ENCODE assay signal across 8 cellular contexts in the genomic region with DNA sequence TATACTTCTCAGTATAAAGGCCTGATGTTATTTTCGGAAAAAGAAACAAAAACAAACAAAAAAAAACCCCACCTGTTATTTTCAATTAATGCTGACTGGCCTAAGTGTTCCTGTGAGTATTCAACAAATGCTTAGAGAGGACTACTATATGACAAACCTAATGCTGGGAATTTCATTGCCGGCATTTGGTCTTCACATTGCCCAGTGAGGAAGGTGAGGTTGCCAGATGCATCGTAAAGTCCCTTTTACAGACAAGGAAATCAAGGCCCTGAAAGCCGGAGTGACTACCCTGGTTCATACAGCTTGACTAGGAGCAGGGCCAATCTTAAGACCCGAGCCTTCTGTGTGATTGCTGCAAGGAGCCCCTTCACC. TPM values are rescaled to one million over a fixed set of nuclear protein-coding genes. Genes with fewer than 3 reads are reported as not detected.
DNase-seq lines count a peak whose midpoint lies in the region; ATAC-seq, FAIRE-seq and TF ChIP-seq lines count a peak whose summit lies in the region.

No MANE protein-coding gene starts in this region.

- H4K8ac ChIP-seq in neuronal stem cell (ENCODE audit: low read depth, low read length): no peak overlapping the region

- H3K9me3 ChIP-seq in effector memory CD4-positive, alpha-beta T cell (ENCODE audit: control insufficient read depth, low read length): no peaks in the 10 kb centered on the region
- H3K9me3 ChIP-seq in neuronal stem cell (replicated peaks in 1 of 2; ENCODE audit: control insufficient read depth in 2 of 2, insufficient read depth in 1 of 2, low read depth in 1 of 2, low read length in 2 of 2): no peaks in the 10 kb centered on the region

- no peak overlapping the region for H3K4ac ChIP-seq in neuronal stem cell (ENCODE audit: low read length)

- H3K14ac ChIP-seq in neuronal stem cell (ENCODE audit: low read length): no peak overlapping the region

- peaks cover 5% of the 10 kb centered on the region for H3K79me1 ChIP-seq in neuronal stem cell (ENCODE audit: low read depth, low read length)

- peak overlapping the region; percentile 83 for H3K9ac ChIP-seq in neuronal stem cell (ENCODE audit: low read depth, low read length, poor library complexity)

- H3K27me3 ChIP-seq in effector memory CD4-positive, alpha-beta T cell (replicated peaks; ENCODE audit: control insufficient read depth, insufficient read depth, low read length, poor library complexity, severe bottlenecking): no peaks in the 10 kb centered on the region
- no peaks in the 10 kb centered on the region for H3K27me3 ChIP-seq in neuronal stem cell (ENCODE audit: control insufficient read depth in 3 of 3, insufficient read depth in 3 of 3, low read depth in 1 of 3, low read length in 3 of 3)

- H3K36me3 ChIP-seq in effector memory CD4-positive, alpha-beta T cell (ENCODE audit: control insufficient read depth, insufficient read depth, low read length): peaks cover 45% of the 10 kb centered on the region
- peaks cover 36 to 75% of the 10 kb centered on the region in 2 donors for H3K36me3 ChIP-seq in neuronal stem cell (replicated peaks in 1 of 2; ENCODE audit: control insufficient read depth in 2 of 2, insufficient read depth in 2 of 2, low read length in 2 of 2)

- ATAC-seq in GM21360 (IDR thresholded peaks at IDR 0.05; ENCODE audit: unreplicated experiment): no peak

- no peak overlapping the region for H2BK12ac ChIP-seq in neuronal stem cell (ENCODE audit: low read length)

- H3K4me2 ChIP-seq in neuronal stem cell (ENCODE audit: insufficient read depth, low read length, poor library complexity, severe bottlenecking): peak overlapping the region; percentile 59

- no CpG with 5 or more reads among the region's 5 CpGs for WGBS in neuronal stem cell (ENCODE audit: extremely low coverage in 2 of 2, insufficient read length in 2 of 2, insufficient replicate concordance in 1 of 2), 2 donors

- no peak overlapping the region for H2BK120ac ChIP-seq in neuronal stem cell (ENCODE audit: low read depth, low read length)

- no peak for TF ChIP-seq CTCF in GM12875 (IDR thresholded peaks at IDR 0.05; ENCODE audit: borderline replicate concordance, insufficient read depth, low read depth, low read length)

- peak overlapping the region; percentile 74 for H3K27ac ChIP-seq in effector memory CD4-positive, alpha-beta T cell (ENCODE audit: insufficient read depth, low read length, poor library complexity, severe bottlenecking)
- peak overlapping the region; percentile 50 for H3K27ac ChIP-seq in neuronal stem cell (replicated peaks; ENCODE audit: low read length)

- H3K4me3 ChIP-seq in GM12875 (ENCODE audit: low read depth, low read length) (peak overlapping the region; percentile 61), neuronal stem cell (ENCODE audit: low read length in 2 of 2) (peak overlapping the region; percentile 83 to 91)
- H3K4me3 ChIP-seq in effector memory CD4-positive, alpha-beta T cell (ENCODE audit: insufficient read depth, low read depth, low read length, poor library complexity, severe bottlenecking): peak overlapping the region; percentile 58

- no peak overlapping the region for H2BK15ac ChIP-seq in neuronal stem cell (ENCODE audit: low read length)

- H2BK5ac ChIP-seq in neuronal stem cell (ENCODE audit: low read length): no peak overlapping the region

- FAIRE-seq in frontal cortex (lab: Jason Lieb, UNC): no peak

- DNase-seq in NCI-H69 (lab: John Stamatoyannopoulos, UW): peak; percentile 64
- DNase-seq in effector memory CD4-positive, alpha-beta T cell: no peak
- no peak for DNase-seq in neuronal stem cell (ENCODE audit: low spot score)
- no peak for DNase-seq in frontal cortex (ENCODE audit: low spot score in 2 of 2)
- no peak for DNase-seq in NCI-H1694 (lab: John Stamatoyannopoulos, UW)
- DNase-seq in SKM-1 treated with dmso at 0.1 percent for 144 hours (lab: John Stamatoyannopoulos, UW; ENCODE audit: unreplicated experiment): no peak

- H3K18ac ChIP-seq in neuronal stem cell (ENCODE audit: low read length): no peak overlapping the region

- H4K91ac ChIP-seq in neuronal stem cell (ENCODE audit: low read depth, low read length, poor library complexity): no peak overlapping the region

- peaks cover 14% of the 10 kb centered on the region for H3K4me1 ChIP-seq in effector memory CD4-positive, alpha-beta T cell (ENCODE audit: control insufficient read depth, insufficient read depth, low read length, poor library complexity, severe bottlenecking)
- peaks cover 6 to 13% of the 10 kb centered on the region in 2 donors for H3K4me1 ChIP-seq in neuronal stem cell (ENCODE audit: control insufficient read depth in 2 of 2, insufficient read depth in 1 of 2, low read depth in 1 of 2, low read length in 2 of 2)

- peak overlapping the region; percentile 2 for H2AK5ac ChIP-seq in neuronal stem cell (ENCODE audit: low read depth, low read length)

- H2AFZ ChIP-seq in neuronal stem cell (ENCODE audit: low read length): peak overlapping the region; percentile 88

- H3K23ac ChIP-seq in neuronal stem cell (ENCODE audit: low read depth, low read length, poor library complexity): peak overlapping the region; percentile 70

RNA-seq across cellular contexts. Expression of a gene that starts 0.6 kb away (rescaled TPM):
- 31.9 TPM for polyA plus RNA-seq in neuronal stem cell (2013, experiment 1 of 2)
- 30.3 TPM for polyA plus RNA-seq in neuronal stem cell (2013, experiment 2 of 2)
- total RNA-seq in frontal cortex: 14.7 TPM

RNA-seq across cellular contexts. Expression of a gene that starts 11.2 kb away (rescaled TPM):
- 450 TPM for polyA plus RNA-seq in neuronal stem cell (2013, experiment 1 of 2)
- polyA plus RNA-seq in neuronal stem cell (2013, experiment 2 of 2): 442 TPM
- total RNA-seq in frontal cortex: 63.6 TPM

RNA-seq across cellular contexts. Expression of a gene that starts 11.7 kb away (rescaled TPM):
- polyA plus RNA-seq in neuronal stem cell (2013, experiment 1 of 2): 32.9 TPM
- 33.3 TPM for polyA plus RNA-seq in neuronal stem cell (2013, experiment 2 of 2)
- 7.3 TPM for total RNA-seq in frontal cortex

RNA-seq across cellular contexts. Expression of a gene that starts 12.0 kb away (rescaled TPM):
- polyA plus RNA-seq in neuronal stem cell (2013, experiment 1 of 2): 48.9 TPM
- 45.3 TPM for polyA plus RNA-seq in neuronal stem cell (2013, experiment 2 of 2)
- 5.7 TPM for total RNA-seq in frontal cortex

RNA-seq across cellular contexts. Expression of a gene that starts 27.0 kb away (rescaled TPM):
- 136 TPM for polyA plus RNA-seq in neuronal stem cell (2013, experiment 1 of 2)
- polyA plus RNA-seq in neuronal stem cell (2013, experiment 2 of 2): 127 TPM
- 14.3 TPM for total RNA-seq in frontal cortex
